In genomic region chr19:38375098-38375493, GRCh38 we compare ENCODE assay signal across 8 cellular contexts. TPM values are rescaled to one million over a fixed set of nuclear protein-coding genes. Genes with fewer than 3 reads are reported as not detected.
DNase-seq lines count a peak whose midpoint lies in the region; ATAC-seq and TF ChIP-seq lines count a peak whose summit lies in the region.

No MANE protein-coding gene starts in this region.

- no peak for TF ChIP-seq POLR2A in thyroid gland (IDR thresholded peaks at IDR 0.05)

- TF ChIP-seq CTCF in cardiac muscle cell (IDR thresholded peaks at IDR 0.05; ENCODE audit: low read depth, low read length) (no peak), astrocyte of the cerebellum (IDR thresholded peaks at IDR 0.05; ENCODE audit: low read depth, low read length, missing control alignments) (no peak), thyroid gland (IDR thresholded peaks at IDR 0.05) (no peak)

- H3K4me3 ChIP-seq in cardiac muscle cell = peak overlapping the region; percentile 81
- peak overlapping the region; percentile 94 for H3K4me3 ChIP-seq in astrocyte of the cerebellum (ENCODE audit: low read depth, low read length)
- H3K4me3 ChIP-seq in thyroid gland (replicated peaks in 1 of 3) = peak overlapping the region; percentile 69 to 99 (median 85)

- in situ Hi-C loops in astrocyte of the cerebellum (cut with HindIII; ENCODE audit: low sequenced_read_pairs) = no loop called here

- H3K27me3 ChIP-seq in cardiac muscle cell (peaks cover 4% of the 10 kb centered on the region), layer of hippocampus (ENCODE audit: control insufficient read depth, insufficient read depth, low read length) (no peaks in the 10 kb centered on the region), thyroid gland (no peaks in the 10 kb centered on the region)

- H3K9me3 ChIP-seq in cardiac muscle cell (ENCODE audit: low read depth) = no peaks in the 10 kb centered on the region
- H3K9me3 ChIP-seq in thyroid gland = no peaks in the 10 kb centered on the region

- DNase-seq in cardiac muscle cell (ENCODE audit: low read depth in 1 of 2, low spot score in 1 of 2) = no peak
- DNase-seq in cardiac septum (ENCODE audit: low spot score) = no peak
- no peak for DNase-seq in astrocyte of the cerebellum (ENCODE audit: low read depth)
- DNase-seq in thyroid gland = no peak
- DNase-seq in NCI-H524 treated with DMSO at 0.1 percent for 48 hours (lab: John Stamatoyannopoulos, UW) = no peak
- DNase-seq in dermis blood vessel endothelial cell = no peak

- peaks cover 2% of the 10 kb centered on the region for H3K36me3 ChIP-seq in cardiac muscle cell
- H3K36me3 ChIP-seq in thyroid gland = peaks cover 0 to 16% of the 10 kb centered on the region in 2 donors

- intact Hi-C loops in cardiac septum (cut with DNase I) (loop anchor here (2.0 kb wide), 1 partner anchor 28 kb away; the partner anchor contains the start of gene FAM98C), thyroid gland (cut with DNase I) (no loop called here)

- H3K4me1 ChIP-seq in cardiac muscle cell (ENCODE audit: low read depth) (no peaks in the 10 kb centered on the region), thyroid gland (peaks cover 14 to 15% of the 10 kb centered on the region in 2 donors)

- WGBS in thyroid gland, 2 donors = 1% methylated on average over 18 of the region's 18 CpGs

- ATAC-seq in HG03439 (IDR thresholded peaks at IDR 0.05; ENCODE audit: unreplicated experiment) = no peak

- peak overlapping the region; percentile 96 for H3K27ac ChIP-seq in cardiac muscle cell
- H3K27ac ChIP-seq in layer of hippocampus (ENCODE audit: low read depth, low read length) = peak overlapping the region; percentile 93
- H3K27ac ChIP-seq in thyroid gland = peak overlapping the region; percentile 86 to 90 (median 86)

RNA-seq across cellular contexts. Expression of gene PSMD8, which starts 0.7 kb away (rescaled TPM):
- total RNA-seq in cardiac muscle cell (233 and 312 TPM in 2 replicates), cardiac septum (283 TPM), thyroid gland (100 to 1,000 TPM; 150 to 270 (median 243) TPM), dermis blood vessel endothelial cell (251 and 344 TPM in 2 replicates)
- polyA plus RNA-seq in cardiac muscle cell = 303 and 306 TPM in 2 replicates

RNA-seq across cellular contexts. Expression of gene GGN, which starts 12.7 kb away (rescaled TPM):
- 0.98 and 5.8 TPM in 2 replicates for total RNA-seq in cardiac muscle cell
- 1.2 and 3.4 TPM in 2 replicates for polyA plus RNA-seq in cardiac muscle cell
- total RNA-seq in cardiac septum = 0.40 TPM
- 1 to 10 TPM in 2 of 4 donors, under 1 TPM in 2; 0.63 to 3.0 (median 1.8) TPM for total RNA-seq in thyroid gland
- total RNA-seq in dermis blood vessel endothelial cell = 0.23 and 0.34 TPM in 2 replicates

RNA-seq across cellular contexts. Expression of gene SPRED3, which starts 13.4 kb away (rescaled TPM):
- total RNA-seq in cardiac muscle cell (1.8 and 2.6 TPM in 2 replicates), cardiac septum (2.2 TPM), thyroid gland (1 to 10 TPM in 2 of 4 donors, under 1 TPM in 2; 0.44 to 7.1 (median 0.96) TPM), dermis blood vessel endothelial cell (0.51 and 1.0 TPM in 2 replicates)
- polyA plus RNA-seq in cardiac muscle cell = 1.2 and 1.3 TPM in 2 replicates

RNA-seq across cellular contexts. Expression of gene FAM98C, which starts 27.8 kb away (rescaled TPM):
- 25.6 and 35.3 TPM in 2 replicates for total RNA-seq in cardiac muscle cell
- polyA plus RNA-seq in cardiac muscle cell = 20.0 and 20.8 TPM in 2 replicates
- 14.2 TPM for total RNA-seq in cardiac septum
- total RNA-seq in thyroid gland = 10 to 100 TPM; 22.1 to 36.5 (median 23.9) TPM
- total RNA-seq in dermis blood vessel endothelial cell = 7.3 and 12.3 TPM in 2 replicates

RNA-seq across cellular contexts. Expression of gene CATSPERG, which starts 39.5 kb away (rescaled TPM):
- total RNA-seq in cardiac muscle cell = 2.7 and 11.6 TPM in 2 replicates
- polyA plus RNA-seq in cardiac muscle cell = 4.2 and 4.6 TPM in 2 replicates
- total RNA-seq in cardiac septum = 1.5 TPM
- total RNA-seq in thyroid gland = 10 to 100 TPM in 3 of 4 donors, 1 to 10 TPM in 1; 6.4 to 27.7 (median 13.3) TPM
- 2.0 and 6.1 TPM in 2 replicates for total RNA-seq in dermis blood vessel endothelial cell
